Comparison of ENCODE assay signal across 24 cellular contexts in genomic region chr7:117061751-117062150, GRCh38.
DNase-seq lines count a peak whose midpoint lies in the region; ATAC-seq and TF ChIP-seq lines count a peak whose summit lies in the region.
"Had no signal": no experiment of that assay in that cellular context is flagged by ENCODE, and none has a peak within 500 bp of the region (broad histone marks: within the 10 kb centered on the region; RNA-seq: fewer than 3 reads in every experiment).

No MANE protein-coding gene starts in this region.

- H3K27ac Mint-ChIP-seq in HFFc6: peak overlapping the region; percentile 88
- H3K27ac Mint-ChIP-seq in natural killer cell treated with Interleukin-12 subunit alpha and Interleukin-12 subunit beta and Interleukin-15 and Interleukin-18, amount 100 ng/mL, for 72 hours: no peak overlapping the region
- H3K27ac Mint-ChIP-seq: activated CD4-positive, alpha-beta memory T cell treated with anti-CD3 and anti-CD28 coated beads, Interleukin-2, amount 10 ng/mL, durations not matched to agents 7 days and 5 days; endodermal cell; GM23338 had no signal

- H3K9ac ChIP-seq in adipocyte (ENCODE audit: low read length): no peak overlapping the region
- H3K9ac ChIP-seq: BLaER1 treated with 17β-estradiol and CSF1 and Interleukin-3, amounts not matched to agents 10 nM and 100 nM had no signal

- peaks cover 10% of the 10 kb centered on the region for H3K79me2 ChIP-seq in ACC112 (ENCODE audit: control insufficient read depth, insufficient read depth, low read length, unreplicated experiment)

- ATAC-seq in foreskin keratinocyte: peak; percentile 75
- no peak for ATAC-seq in natural killer cell treated with Interleukin-12 subunit alpha and Interleukin-12 subunit beta and Interleukin-15 and Interleukin-18, amount 100 ng/mL, for 72 hours
- ATAC-seq: GM23338 had no signal

- no peaks in the 10 kb centered on the region for H3K9me3 Mint-ChIP-seq in HFFc6
- no peaks in the 10 kb centered on the region for H3K9me3 Mint-ChIP-seq in natural killer cell treated with Interleukin-12 subunit alpha and Interleukin-12 subunit beta and Interleukin-15 and Interleukin-18, amount 100 ng/mL, for 72 hours
- H3K9me3 Mint-ChIP-seq: activated CD4-positive, alpha-beta memory T cell treated with anti-CD3 and anti-CD28 coated beads, Interleukin-2, amount 10 ng/mL, durations not matched to agents 7 days and 5 days; endodermal cell; GM23338 had no signal

- H3K4me3 Mint-ChIP-seq in HFFc6: peak overlapping the region; percentile 67; the same call in 1 of the 2 replicates
- no peak overlapping the region for H3K4me3 Mint-ChIP-seq in natural killer cell treated with Interleukin-12 subunit alpha and Interleukin-12 subunit beta and Interleukin-15 and Interleukin-18, amount 100 ng/mL, for 72 hours
- H3K4me3 Mint-ChIP-seq: activated CD4-positive, alpha-beta memory T cell treated with anti-CD3 and anti-CD28 coated beads, Interleukin-2, amount 10 ng/mL, durations not matched to agents 7 days and 5 days; endodermal cell; GM23338 had no signal

- no peaks in the 10 kb centered on the region for H3K36me3 Mint-ChIP-seq in HFFc6 (ENCODE audit: low read depth)
- no peaks in the 10 kb centered on the region for H3K36me3 Mint-ChIP-seq in natural killer cell treated with Interleukin-12 subunit alpha and Interleukin-12 subunit beta and Interleukin-15 and Interleukin-18, amount 100 ng/mL, for 72 hours

- no peaks in the 10 kb centered on the region for H3K27me3 Mint-ChIP-seq in HFFc6 (ENCODE audit: insufficient read depth)
- no peaks in the 10 kb centered on the region for H3K27me3 Mint-ChIP-seq in natural killer cell treated with Interleukin-12 subunit alpha and Interleukin-12 subunit beta and Interleukin-15 and Interleukin-18, amount 100 ng/mL, for 72 hours
- H3K27me3 Mint-ChIP-seq: activated CD4-positive, alpha-beta memory T cell treated with anti-CD3 and anti-CD28 coated beads, Interleukin-2, amount 10 ng/mL, durations not matched to agents 7 days and 5 days had no signal

- H3K27me3 ChIP-seq in ACC112 (ENCODE audit: insufficient read depth, low read length) (no peaks in the 10 kb centered on the region), adipocyte (replicated peaks; ENCODE audit: control insufficient read depth, insufficient read depth, low read length) (no peaks in the 10 kb centered on the region), foreskin keratinocyte (no peaks in the 10 kb centered on the region)
- H3K27me3 ChIP-seq: BLaER1 treated with 17β-estradiol and CSF1 and Interleukin-3, amounts not matched to agents 10 nM and 100 nM; right atrium auricular region had no signal

- H3K4me3 ChIP-seq in ACC112 (ENCODE audit: low read depth, low read length) (no peak overlapping the region), adipocyte (ENCODE audit: low read length) (no peak overlapping the region)
- H3K4me3 ChIP-seq: BLaER1 treated with 17β-estradiol and CSF1 and Interleukin-3, amounts not matched to agents 10 nM and 100 nM; GM23338; right atrium auricular region; SK-N-MC had no signal

- H3K9me3 ChIP-seq in adipocyte (ENCODE audit: control insufficient read depth, low read length): no peaks in the 10 kb centered on the region
- H3K9me3 ChIP-seq: right atrium auricular region had no signal

- TF ChIP-seq CTCF in HFFc6 (IDR thresholded peaks at IDR 0.05) (no peak), foreskin keratinocyte (conservative IDR thresholded peaks at IDR 0.05) (no peak)

- H3K4me1 ChIP-seq in ACC112 (ENCODE audit: control insufficient read depth, insufficient read depth, low read length, unreplicated experiment): peaks cover 8% of the 10 kb centered on the region
- peaks cover 6% of the 10 kb centered on the region for H3K4me1 ChIP-seq in adipocyte (ENCODE audit: control insufficient read depth, insufficient read depth, low read length)
- H3K4me1 ChIP-seq in foreskin keratinocyte: peaks cover 19% of the 10 kb centered on the region
- H3K4me1 ChIP-seq: right atrium auricular region had no signal

- H3K27ac ChIP-seq in ACC112 (ENCODE audit: low read depth, low read length): peak overlapping the region; percentile 54
- H3K27ac ChIP-seq in foreskin keratinocyte: no peak overlapping the region
- H3K27ac ChIP-seq: BLaER1 treated with 17β-estradiol and CSF1 and Interleukin-3, amounts not matched to agents 10 nM and 100 nM; right atrium auricular region; SK-N-MC had no signal

- no peaks in the 10 kb centered on the region for H3K36me3 ChIP-seq in ACC112 (ENCODE audit: insufficient read depth, low read length)
- no peaks in the 10 kb centered on the region for H3K36me3 ChIP-seq in adipocyte (ENCODE audit: control insufficient read depth, insufficient read depth, low read length, severe bottlenecking)
- H3K36me3 ChIP-seq: BLaER1 treated with 17β-estradiol and CSF1 and Interleukin-3, amounts not matched to agents 10 nM and 100 nM; right atrium auricular region had no signal

- DNase-seq in HFFc6 (peak; percentile 32), adipocyte (ENCODE audit: low read depth) (peak; percentile 22), foreskin keratinocyte (peak in 1 of 2 donors; percentile 40), DMS 273 (lab: John Stamatoyannopoulos, UW; ENCODE audit: unreplicated experiment) (no peak), NCI-H146 treated with DMSO at 0.1 percent for 48 hours (lab: John Stamatoyannopoulos, UW; ENCODE audit: unreplicated experiment) (no peak)
- DNase-seq in stimulated activated CD4-positive, alpha-beta T cell treated with anti-CD3 and anti-CD28 coated beads, Interleukin-4, amount 100 ng/mL, for 4 hours: no peak
- DNase-seq in natural killer cell treated with Interleukin-12 subunit alpha and Interleukin-12 subunit beta and Interleukin-15 and Interleukin-18, amount 100 ng/mL, for 72 hours (ENCODE audit: low spot score): no peak
- DNase-seq: 8988T; activated CD4-positive, alpha-beta memory T cell treated with anti-CD3 and anti-CD28 coated beads, Interleukin-2, amount 10 ng/mL, durations not matched to agents 7 days and 5 days; activated naive CD4-positive, alpha-beta T cell; aorta; endodermal cell; GDM1; hippocampal formation; KG1; NCI-H187 treated with DMSO at 0.1 percent for 48 hours; NCI-H345; occipital lobe; substantia nigra had no signal

- peaks cover 34% of the 10 kb centered on the region for H3K4me1 Mint-ChIP-seq in HFFc6 (ENCODE audit: low read depth)
- peaks cover 4 to 5% of the 10 kb centered on the region in 2 donors for H3K4me1 Mint-ChIP-seq in natural killer cell treated with Interleukin-12 subunit alpha and Interleukin-12 subunit beta and Interleukin-15 and Interleukin-18, amount 100 ng/mL, for 72 hours (ENCODE audit: low read depth in 2 of 2)
- H3K4me1 Mint-ChIP-seq: activated CD4-positive, alpha-beta memory T cell treated with anti-CD3 and anti-CD28 coated beads, Interleukin-2, amount 10 ng/mL, durations not matched to agents 7 days and 5 days had no signal

- H2AFZ ChIP-seq in ACC112 (ENCODE audit: low read length, unreplicated experiment): no peak overlapping the region
- H2AFZ ChIP-seq: GM23338 had no signal

Comparison
In these comparisons a context has a peak if more than half of its experiments do, and no peak if none do; other contexts are left out.
1. DNase-seq: peak in HFFc6 (single experiment) and adipocyte (single experiment); none in stimulated activated CD4-positive, alpha-beta T cell treated with anti-CD3 and anti-CD28 coated beads, Interleukin-4, amount 100 ng/mL, for 4 hours (0 of 2), natural killer cell treated with Interleukin-12 subunit alpha and Interleukin-12 subunit beta and Interleukin-15 and Interleukin-18, amount 100 ng/mL, for 72 hours (single experiment), DMS 273 (single experiment) and NCI-H146 treated with DMSO at 0.1 percent for 48 hours (single experiment).